ENCODE assay signal across 8 cellular contexts in the genomic region with DNA sequence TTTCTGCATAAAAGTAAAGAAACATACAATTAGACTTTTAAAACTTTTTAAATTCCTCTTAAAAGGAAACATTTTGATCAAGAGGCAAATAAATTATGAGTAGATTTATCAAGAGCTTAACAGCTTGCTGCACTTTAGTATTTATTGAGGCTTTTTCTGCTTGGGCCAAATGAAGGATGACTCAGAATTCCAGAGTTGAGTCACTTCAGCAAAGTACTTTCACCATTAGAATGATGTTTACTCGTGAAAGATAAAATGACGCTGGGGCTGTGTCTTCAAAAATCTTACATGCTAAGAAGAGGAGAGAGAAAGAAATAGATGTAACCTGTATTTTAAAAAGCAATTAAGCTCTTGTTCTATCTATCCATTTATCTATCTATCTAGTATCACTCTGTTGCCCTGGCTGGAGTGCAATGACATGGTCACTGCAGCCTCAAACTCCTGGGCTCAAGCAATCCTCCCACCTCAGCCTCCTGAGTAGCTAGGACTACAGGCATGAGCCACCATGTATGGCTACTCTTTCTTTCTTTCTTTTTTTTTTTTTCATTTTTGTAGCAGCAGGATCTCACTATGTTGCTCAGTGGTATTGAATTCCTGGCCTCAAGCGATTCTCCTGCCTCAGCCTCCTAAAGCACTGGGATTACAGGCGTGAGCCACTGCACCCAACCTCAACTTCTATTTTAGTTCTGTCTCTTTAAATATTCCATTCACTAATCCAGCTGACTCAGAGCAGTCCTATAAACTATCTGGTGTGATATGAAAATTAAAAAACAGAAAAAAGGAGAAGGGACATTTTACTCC.
A peak's percentile ranks its signal among the peaks of the same experiment; 100 is the strongest.
DNase-seq lines count a peak whose midpoint lies in the region; ATAC-seq, FAIRE-seq and TF ChIP-seq lines count a peak whose summit lies in the region.

No MANE protein-coding gene starts in this region.

- ATAC-seq in GM21619 (IDR thresholded peaks at IDR 0.05; ENCODE audit: unreplicated experiment), result peak; percentile 64
- peak; percentile 41 to 62 for ATAC-seq in right cardiac atrium
- no peak for ATAC-seq in HG03457 (IDR thresholded peaks at IDR 0.05; ENCODE audit: unreplicated experiment)

- 67% methylated on average over 4 of the region's 4 CpGs for WGBS in right cardiac atrium

- DNase-seq in AG08395 (ENCODE audit: low spot score), result peak; percentile 80
- DNase-seq in SJSA1 (ENCODE audit: low read depth in 1 of 2, low spot score in 2 of 2), result peak in 1 of 2 experiments; percentile 81
- no peak for DNase-seq in right cardiac atrium
- no peak for DNase-seq in DMS153 treated with DMSO at 0.1 percent for 48 hours (lab: John Stamatoyannopoulos, UW; ENCODE audit: unreplicated experiment)
- no peak for DNase-seq in GM12891 (ENCODE audit: insufficient read length, low spot score)
- DNase-seq in Karpas-422, result no peak

- H2AFZ ChIP-seq in Karpas-422 (ENCODE audit: low read length), result no peak overlapping the region

- no peaks in the 10 kb centered on the region for H4K20me1 ChIP-seq in Karpas-422 (ENCODE audit: insufficient read depth, low read depth, low read length)

- H3K79me2 ChIP-seq in Karpas-422 (ENCODE audit: low read length), result no peaks in the 10 kb centered on the region

- no peak overlapping the region for H3K4me2 ChIP-seq in Karpas-422 (ENCODE audit: low read depth, low read length, poor library complexity, severe bottlenecking)

- H3K4me1 ChIP-seq in SJSA1 (replicated peaks) (peaks cover 46% of the 10 kb centered on the region), right cardiac atrium (ENCODE audit: control insufficient read depth, insufficient read depth, low read length) (no peaks in the 10 kb centered on the region), Karpas-422 (ENCODE audit: low read length) (no peaks in the 10 kb centered on the region)

- intact Hi-C loops in right cardiac atrium (cut with DNase I), result loop anchor here in 2 of 4 donors (10.0 kb wide), 1 partner anchor 343 kb away; no protein-coding TSS in a partner anchor

- H3K9me3 ChIP-seq in SJSA1 (replicated peaks) (peaks cover 5% of the 10 kb centered on the region), right cardiac atrium (ENCODE audit: control insufficient read depth, low read length) (no peaks in the 10 kb centered on the region), Karpas-422 (ENCODE audit: low read length) (no peaks in the 10 kb centered on the region)

- H3K27ac ChIP-seq in SJSA1 (peak overlapping the region; percentile 88), right cardiac atrium (ENCODE audit: low read length) (peak overlapping the region; percentile 82), Karpas-422 (ENCODE audit: low read length) (no peak overlapping the region)

- no peaks in the 10 kb centered on the region for H3K27me3 ChIP-seq in SJSA1 (replicated peaks)
- no peaks in the 10 kb centered on the region for H3K27me3 ChIP-seq in right cardiac atrium (ENCODE audit: control insufficient read depth, insufficient read depth)
- H3K27me3 ChIP-seq in Karpas-422 (ENCODE audit: low read length), result no peaks in the 10 kb centered on the region

- H3K9me2 ChIP-seq in Karpas-422 (replicated peaks; ENCODE audit: insufficient read depth, low read length), result no peaks in the 10 kb centered on the region

- TF ChIP-seq POLR2A in GM12891 (IDR thresholded peaks at IDR 0.05; ENCODE audit: low read depth, low read length), result no peak

- no peak overlapping the region for H3K9ac ChIP-seq in Karpas-422 (ENCODE audit: low read length)

- no peak overlapping the region for H3K4me3 ChIP-seq in SJSA1
- H3K4me3 ChIP-seq in right cardiac atrium (ENCODE audit: low read length), result no peak overlapping the region
- H3K4me3 ChIP-seq in Karpas-422 (ENCODE audit: low read length), result no peak overlapping the region

- no peak for FAIRE-seq in GM12891 (lab: Jason Lieb, UNC)

- H3K36me3 ChIP-seq in SJSA1, result no peaks in the 10 kb centered on the region
- H3K36me3 ChIP-seq in Karpas-422 (ENCODE audit: insufficient read depth, low read length), result no peaks in the 10 kb centered on the region

TF ChIP-seq in GM12891, 5 proteins besides CTCF, POLR2A, EP300 and RAD21:
- TF ChIP-seq SPI1 (IDR thresholded peaks at IDR 0.05; ENCODE audit: low read depth, low read length) (no peak), TAF1 (IDR thresholded peaks at IDR 0.05; ENCODE audit: low read depth, low read length) (no peak), POU2F2 (IDR thresholded peaks at IDR 0.05; ENCODE audit: low read depth, low read length) (no peak), POLR2AphosphoS5 (IDR thresholded peaks at IDR 0.05; ENCODE audit: low read depth, low read length) (no peak), PAX5 (IDR thresholded peaks at IDR 0.05; ENCODE audit: insufficient read depth, low read length, severe bottlenecking) (no peak)
